In genomic region chr1:87787551-87787950, GRCh38 we compare ENCODE assay signal across 20 cellular contexts.
DNase-seq lines count a peak whose midpoint lies in the region; ATAC-seq and TF ChIP-seq lines count a peak whose summit lies in the region.
"Had no signal": no experiment of that assay in that cellular context is flagged by ENCODE, and none has a peak within 500 bp of the region (broad histone marks: within the 10 kb centered on the region; RNA-seq: fewer than 3 reads in every experiment).

No MANE protein-coding gene starts in this region.

- H4K20me1 ChIP-seq in GM23338 (replicated peaks; ENCODE audit: insufficient read depth) (no peaks in the 10 kb centered on the region), PC-9 (ENCODE audit: insufficient read depth) (no peaks in the 10 kb centered on the region)

- no peaks in the 10 kb centered on the region for H3K9me3 ChIP-seq in PC-9 (ENCODE audit: insufficient read depth, low read depth)

- DNase-seq in GM23338 (ENCODE audit: low spot score) = no peak
- peak in 1 of 2 experiments; percentile 63 for DNase-seq in PC-9
- DNase-seq in epithelial cell of proximal tubule (ENCODE audit: low read depth) = peak; percentile 74
- DNase-seq in renal cortical epithelial cell (ENCODE audit: low read depth) = peak; percentile 80
- no peak for DNase-seq in GM13977 (ENCODE audit: low spot score)
- no peak for DNase-seq in NCI-H1930 (lab: John Stamatoyannopoulos, UW)
- no peak for DNase-seq in NCI-H446 treated with DMSO at 0.1 percent for 48 hours (lab: John Stamatoyannopoulos, UW)
- DNase-seq: activated CD4-positive, alpha-beta T cell treated with anti-CD3 and anti-CD28 coated beads for 48 hours; activated naive CD8-positive, alpha-beta T cell treated with anti-CD3 and anti-CD28 coated beads, Interleukin-2, amount 10 ng/mL, durations not matched to agents 7 days and 5 days; activated T-cell treated with anti-CD3 and anti-CD28 coated beads for 4 hours; CD4-positive, alpha-beta memory T cell; GOT3; naive thymus-derived CD4-positive, alpha-beta T cell; NCI-H2029; stimulated activated CD4-positive, alpha-beta T cell treated with anti-CD3 and anti-CD28 coated beads, Interleukin-2, amount 100 ng/mL, for 48 hours; T-helper 2 cell had no signal

- no TSS peak for BruUV-seq in PC-9 (replicated peaks; lab: Mats Ljungman, UMichigan)

- CTCF ChIA-PET in PC-9 (lab: Charles Lee) = no interaction called here

- no peak for ATAC-seq in GM23338
- ATAC-seq: left lobe of liver; naive thymus-derived CD4-positive, alpha-beta T cell; Right ventricle myocardium inferior had no signal

- H3K4me2 ChIP-seq in GM23338 (no peak overlapping the region), PC-9 (no peak overlapping the region)
- H3K4me2 ChIP-seq: KMS-11 had no signal

- peaks cover 4% of the 10 kb centered on the region; the same call in 1 of the 2 replicates for H3K4me1 ChIP-seq in GM23338 (ENCODE audit: insufficient read depth)
- no peaks in the 10 kb centered on the region for H3K4me1 ChIP-seq in PC-9 (replicated peaks; ENCODE audit: insufficient read depth)

- POLR2A ChIA-PET in PC-9 (lab: Charles Lee; ENCODE audit: unreplicated experiment) = no interaction called here

- H3K9me2 ChIP-seq in GM23338 (ENCODE audit: insufficient read depth) (peaks cover 21% of the 10 kb centered on the region), PC-9 (ENCODE audit: insufficient read depth) (no peaks in the 10 kb centered on the region)

- H3F3A ChIP-seq in GM23338 (replicated peaks; ENCODE audit: low read depth) = no peaks in the 10 kb centered on the region
- H3F3A ChIP-seq in PC-9 (ENCODE audit: insufficient read depth, low read depth) = no peaks in the 10 kb centered on the region

- H3K79me2 ChIP-seq in GM23338 (replicated peaks; ENCODE audit: insufficient read depth) = no peaks in the 10 kb centered on the region
- H3K79me2 ChIP-seq in PC-9 (ENCODE audit: low read depth) = no peaks in the 10 kb centered on the region

- H3K4me3 ChIP-seq in GM23338 (no peak overlapping the region), PC-9 (no peak overlapping the region), epithelial cell of proximal tubule (ENCODE audit: low read depth, low read length) (no peak overlapping the region)

- H3K36me3 ChIP-seq in GM23338 (ENCODE audit: insufficient read depth) (no peaks in the 10 kb centered on the region), PC-9 (ENCODE audit: low read depth) (no peaks in the 10 kb centered on the region)

- no peak overlapping the region for H3K27ac ChIP-seq in GM23338 (ENCODE audit: low read depth)
- no peak overlapping the region for H3K27ac ChIP-seq in PC-9
- H3K27ac ChIP-seq: epithelial cell of prostate, KMS-11 had no signal

- no peak overlapping the region for H3K4me3 Mint-ChIP-seq in GM23338
- H3K4me3 Mint-ChIP-seq: activated naive CD8-positive, alpha-beta T cell treated with anti-CD3 and anti-CD28 coated beads, Interleukin-2, amount 10 ng/mL, durations not matched to agents 7 days and 5 days; CD4-positive, alpha-beta memory T cell; naive thymus-derived CD4-positive, alpha-beta T cell had no signal

- intact Hi-C loops in PC-9 (cut with micrococcal nuclease; ENCODE audit: unreplicated experiment) = no loop called here

- no peaks in the 10 kb centered on the region for H3K36me3 Mint-ChIP-seq in GM23338 (ENCODE audit: low read depth)
- H3K36me3 Mint-ChIP-seq: activated naive CD8-positive, alpha-beta T cell treated with anti-CD3 and anti-CD28 coated beads, Interleukin-2, amount 10 ng/mL, durations not matched to agents 7 days and 5 days; CD4-positive, alpha-beta memory T cell had no signal

- H3K27ac Mint-ChIP-seq in GM23338 = no peak overlapping the region
- H3K27ac Mint-ChIP-seq: activated naive CD8-positive, alpha-beta T cell treated with anti-CD3 and anti-CD28 coated beads, Interleukin-2, amount 10 ng/mL, durations not matched to agents 7 days and 5 days; CD4-positive, alpha-beta memory T cell had no signal

- peaks cover 16% of the 10 kb centered on the region for H3K4me1 Mint-ChIP-seq in GM23338
- H3K4me1 Mint-ChIP-seq: activated naive CD8-positive, alpha-beta T cell treated with anti-CD3 and anti-CD28 coated beads, Interleukin-2, amount 10 ng/mL, durations not matched to agents 7 days and 5 days; CD4-positive, alpha-beta memory T cell had no signal

- H2AFZ ChIP-seq in GM23338 (peak overlapping the region; percentile 61; the same call in 1 of the 2 replicates), PC-9 (no peak overlapping the region)

- no peak for TF ChIP-seq CTCF in GM23338 (conservative IDR thresholded peaks at IDR 0.05; ENCODE audit: low read depth in 2 of 2)
- peak; percentile 31; the same call in 1 of the 2 replicates for TF ChIP-seq CTCF in PC-9 (conservative IDR thresholded peaks at IDR 0.05)
- TF ChIP-seq CTCF in epithelial cell of proximal tubule (conservative IDR thresholded peaks at IDR 0.05; ENCODE audit: low read depth, low read length) = peak; percentile 53
- TF ChIP-seq CTCF in GM13977 (IDR thresholded peaks at IDR 0.05; ENCODE audit: extremely low read depth, insufficient read depth, missing control alignments) = no peak

- H3K9me3 Mint-ChIP-seq in GM23338 = no peaks in the 10 kb centered on the region

- H3K27me3 Mint-ChIP-seq in GM23338 (ENCODE audit: insufficient read depth, low read depth, poor library complexity) = no peaks in the 10 kb centered on the region

- in situ Hi-C loops in GM13977 (cut with MboI; ENCODE audit: low pct_unique_long_range_greater_than_20kb, low sequenced_read_pairs, unreplicated experiment) = no loop called here

- no peaks in the 10 kb centered on the region for H3K27me3 ChIP-seq in GM23338 (ENCODE audit: insufficient read depth)
- H3K27me3 ChIP-seq in PC-9 (ENCODE audit: insufficient read depth, low read depth) = no peaks in the 10 kb centered on the region

TF ChIP-seq in GM23338, 12 proteins besides CTCF, POLR2A, EP300 and RAD21 (continues in another document):
- TF ChIP-seq STAT1 (IDR thresholded peaks at IDR 0.05; ENCODE audit: unreplicated experiment) (no peak), ETS1 (IDR thresholded peaks at IDR 0.05) (no peak), ZNF114 (CRISPR knock-in tag; IDR thresholded peaks at IDR 0.05) (no peak), REST (IDR thresholded peaks at IDR 0.05; ENCODE audit: unreplicated experiment) (no peak), POLR2AphosphoS5 (IDR thresholded peaks at IDR 0.05; ENCODE audit: low read depth) (no peak), NANOG (IDR thresholded peaks at IDR 0.05; ENCODE audit: borderline replicate concordance) (no peak), ZNF331 (CRISPR knock-in tag; IDR thresholded peaks at IDR 0.05; ENCODE audit: low read depth) (no peak), EZH2 (IDR thresholded peaks at IDR 0.05; ENCODE audit: low read depth, unreplicated experiment) (no peak)

Comparison
In these comparisons a context has a peak if more than half of its experiments do, and no peak if none do; other contexts are left out.
1. DNase-seq: peak in epithelial cell of proximal tubule (single experiment) and renal cortical epithelial cell (single experiment); none in GM23338 (single experiment), GM13977 (single experiment), NCI-H1930 (0 of 2) and NCI-H446 treated with DMSO at 0.1 percent for 48 hours (single experiment).
2. CTCF ChIP-seq: peak in PC-9 (single experiment) and epithelial cell of proximal tubule (single experiment); none in GM23338 (0 of 2) and GM13977 (single experiment).